Comparison of ENCODE assay signal across 10 cellular contexts in genomic region chr11:72519220-72519881, GRCh38.
DNase-seq lines count a peak whose midpoint lies in the region; ATAC-seq and TF ChIP-seq lines count a peak whose summit lies in the region.
"Had no signal": no experiment of that assay in that cellular context is flagged by ENCODE, and none has a peak within 500 bp of the region (broad histone marks: within the 10 kb centered on the region; RNA-seq: fewer than 3 reads in every experiment).

No MANE protein-coding gene starts in this region.

- DNase-seq in NCI-H524 (lab: John Stamatoyannopoulos, UW) (peak; percentile 5 to 65), NCI-H524 treated with DMSO at 0.1 percent for 48 hours (lab: John Stamatoyannopoulos, UW) (no peak), foreskin fibroblast (peak in 1 of 2 donors; percentile 34)
- peak; percentile 10 for DNase-seq in stimulated activated naive CD8-positive, alpha-beta T cell treated with anti-CD3 and anti-CD28 coated beads, Interleukin-15, Interleukin-2, amounts not matched to agents 100 U/mL and 50 U/mL, for 24 hours
- DNase-seq: 8988T, NCI-H1092 treated with DMSO at 0.1 percent for 48 hours had no signal

- TF ChIP-seq CTCF in VCaP (conservative IDR thresholded peaks at IDR 0.05), result no peak
- TF ChIP-seq CTCF in foreskin fibroblast (IDR thresholded peaks at IDR 0.05; ENCODE audit: low read depth, low read length), result no peak

- peak; percentile 32 for ATAC-seq in stimulated activated naive CD8-positive, alpha-beta T cell treated with anti-CD3 and anti-CD28 coated beads, Interleukin-15, Interleukin-2, amounts not matched to agents 100 U/mL and 50 U/mL, for 24 hours
- no peak for ATAC-seq in HG02588 (IDR thresholded peaks at IDR 0.05; ENCODE audit: unreplicated experiment)
- no peak for ATAC-seq in GM21360 (IDR thresholded peaks at IDR 0.05; ENCODE audit: unreplicated experiment)
- no peak for ATAC-seq in GM18867 (IDR thresholded peaks at IDR 0.05; ENCODE audit: unreplicated experiment)

- peak overlapping the region; percentile 31 to 45 for H3K4me3 ChIP-seq in foreskin fibroblast (ENCODE audit: low read depth in 1 of 2, low read length in 2 of 2)

- peak overlapping the region; percentile 3; the same call in 1 of the 2 replicates for H3K27ac ChIP-seq in VCaP
